ENCODE assay signal across 9 cellular contexts in genomic region chr14:90697577-90698206, GRCh38.
DNase-seq lines count a peak whose midpoint lies in the region; ATAC-seq and TF ChIP-seq lines count a peak whose summit lies in the region.
"Had no signal": no experiment of that assay in that cellular context is flagged by ENCODE, and none has a peak within 500 bp of the region (broad histone marks: within the 10 kb centered on the region; RNA-seq: fewer than 3 reads in every experiment).

No MANE protein-coding gene starts in this region.

- peak; percentile 49 for DNase-seq in DMS53 treated with DMSO at 0.1 percent for 48 hours (lab: John Stamatoyannopoulos, UW; ENCODE audit: unreplicated experiment)
- DNase-seq in H4 (ENCODE audit: low spot score) = peak; percentile 81
- DNase-seq in NCI-H1105 (lab: John Stamatoyannopoulos, UW) = peak; percentile 66
- DNase-seq in activated naive CD8-positive, alpha-beta T cell treated with anti-CD3 and anti-CD28 coated beads, Interleukin-2, amount 50 U/mL, for 16 hours (ENCODE audit: low read depth, low spot score) = peak; percentile 65
- DNase-seq in heart left ventricle = peak; percentile 85 to 88 (median 87)
- DNase-seq in prostate gland (ENCODE audit: low spot score) = peak; percentile 82
- peak; percentile 87 for DNase-seq in ureter (ENCODE audit: low spot score)

- no peaks in the 10 kb centered on the region for H3K79me2 ChIP-seq in SU-DHL-6 (ENCODE audit: insufficient read depth, low read length)

- no peaks in the 10 kb centered on the region for H3K9me2 ChIP-seq in SU-DHL-6 (replicated peaks; ENCODE audit: insufficient read depth, low read length)

- peaks cover 4 to 50% (median 30%) of the 10 kb centered on the region in 12 donors for H3K4me1 ChIP-seq in heart left ventricle
- peaks cover 17% of the 10 kb centered on the region for H3K4me1 ChIP-seq in prostate gland (replicated peaks)

- H3K9me3 ChIP-seq in SU-DHL-6 (ENCODE audit: insufficient read depth, low read length) (no peaks in the 10 kb centered on the region), heart left ventricle (no peaks in the 10 kb centered on the region), prostate gland (no peaks in the 10 kb centered on the region)

- H3K4me3 ChIP-seq in SU-DHL-6 (ENCODE audit: insufficient read depth, low read length, poor library complexity, severe bottlenecking) (no peak overlapping the region), heart left ventricle (peak overlapping the region in 2 of 12 donors; percentile 4 to 14), prostate gland (no peak overlapping the region)

- WGBS in heart left ventricle, 4 donors = 20 to 28% (median 21%) methylated on average over 15 of the region's 15 CpGs
- 24% methylated on average over 15 of the region's 15 CpGs for WGBS in prostate gland

- ATAC-seq in heart left ventricle = peak; percentile 88 to 93 (median 89)

- TF ChIP-seq CTCF in SU-DHL-6 (IDR thresholded peaks at IDR 0.05; ENCODE audit: insufficient read depth, low read length, poor library complexity, severe bottlenecking) (peak; percentile 75), heart left ventricle (IDR thresholded peaks at IDR 0.05) (peak; percentile 91 to 98 (median 95)), prostate gland (IDR thresholded peaks at IDR 0.05) (peak; percentile 82 to 96 (median 90))

- H3K27me3 ChIP-seq in SU-DHL-6 (ENCODE audit: low read length) (no peaks in the 10 kb centered on the region), heart left ventricle (no peaks in the 10 kb centered on the region), prostate gland (replicated peaks; ENCODE audit: insufficient read depth) (no peaks in the 10 kb centered on the region)

- no peaks in the 10 kb centered on the region for H3F3A ChIP-seq in SU-DHL-6 (ENCODE audit: insufficient read depth)

- H3K4me2 ChIP-seq in SU-DHL-6 (ENCODE audit: low read depth, low read length, poor library complexity, severe bottlenecking) = no peak overlapping the region

- peak overlapping the region; percentile 44 for H2AFZ ChIP-seq in SU-DHL-6 (ENCODE audit: low read depth, low read length, severe bottlenecking)

- H3K9ac ChIP-seq in SU-DHL-6 (ENCODE audit: low read length) = no peak overlapping the region

- H3K36me3 ChIP-seq in SU-DHL-6 (ENCODE audit: low read length) = no peaks in the 10 kb centered on the region
- H3K36me3 ChIP-seq in heart left ventricle = no peaks in the 10 kb centered on the region
- H3K36me3 ChIP-seq in prostate gland = no peaks in the 10 kb centered on the region

- no peaks in the 10 kb centered on the region for H4K20me1 ChIP-seq in SU-DHL-6 (ENCODE audit: low read depth, low read length)

- TF ChIP-seq POLR2A in heart left ventricle (IDR thresholded peaks at IDR 0.05) (no peak), prostate gland (IDR thresholded peaks at IDR 0.05) (no peak)

- H3K27ac ChIP-seq in SU-DHL-6 (ENCODE audit: low read depth, low read length) = no peak overlapping the region
- peak overlapping the region; percentile 17 to 89 (median 75) for H3K27ac ChIP-seq in heart left ventricle
- H3K27ac ChIP-seq in prostate gland = peak overlapping the region; percentile 67 to 72
- H3K27ac ChIP-seq: epithelial cell of prostate had no signal

- intact Hi-C loops in heart left ventricle (cut with DNase I) (loop anchor here (1.0 to 10.0 kb wide), 15 partner anchors 60 to 396 kb away; partner anchors contain the start of gene CALM1 (in 2 of the 10)), prostate gland (cut with DNase I) (loop anchor here (1.0 to 5.0 kb wide), 4 partner anchors 60 to 395 kb away; no protein-coding TSS in a partner anchor)
